Comparison of ENCODE assay signal across 9 cellular contexts in genomic region chr1:156742017-156742416, GRCh38. TPM values are rescaled to one million over a fixed set of nuclear protein-coding genes. Genes with fewer than 3 reads are reported as not detected.
DNase-seq lines count a peak whose midpoint lies in the region; ATAC-seq and TF ChIP-seq lines count a peak whose summit lies in the region.
"Had no signal": no experiment of that assay in that cellular context is flagged by ENCODE, and none has a peak within 500 bp of the region (broad histone marks: within the 10 kb centered on the region; RNA-seq: fewer than 3 reads in every experiment).

No MANE protein-coding gene starts in this region.

- H3K27me3 Mint-ChIP-seq in T-helper 1 cell treated with Interleukin-12 subunit alpha and Interleukin-12 subunit beta and Interleukin-4 antibody, amounts not matched to agents 30 μg/mL and 1 μg/mL, for 36 hours (ENCODE audit: low read depth): no peaks in the 10 kb centered on the region
- H3K27me3 Mint-ChIP-seq in T-cell: no peaks in the 10 kb centered on the region
- no peaks in the 10 kb centered on the region for H3K27me3 Mint-ChIP-seq in stimulated activated naive B cell treated with anti-CD40 and anti-IgM and Interleukin-4, amounts not matched to agents 10 μg/mL and 1 μg/mL and 100 μg/mL, for 72 hours

- H3K4me3 ChIP-seq in left ventricle myocardium inferior: no peak overlapping the region

- peaks cover 55% of the 10 kb centered on the region for H3K4me1 ChIP-seq in left ventricle myocardium inferior

- H3K4me1 Mint-ChIP-seq in T-helper 1 cell treated with Interleukin-12 subunit alpha and Interleukin-12 subunit beta and Interleukin-4 antibody, amounts not matched to agents 30 μg/mL and 1 μg/mL, for 36 hours (ENCODE audit: low read depth): peaks cover 42% of the 10 kb centered on the region
- peaks cover 52 to 56% (median 52%) of the 10 kb centered on the region in 3 donors for H3K4me1 Mint-ChIP-seq in T-cell
- H3K4me1 Mint-ChIP-seq in stimulated activated naive B cell treated with anti-CD40 and anti-IgM and Interleukin-4, amounts not matched to agents 10 μg/mL and 1 μg/mL and 100 μg/mL, for 72 hours: peaks cover 34 to 52% of the 10 kb centered on the region in 2 donors

- H3K27me3 ChIP-seq in left ventricle myocardium inferior (ENCODE audit: low read depth): no peaks in the 10 kb centered on the region

- DNase-seq in T-helper 1 cell (no peak), T-cell (no peak), left ventricle myocardium inferior (no peak), SKM-1 (lab: John Stamatoyannopoulos, UW; ENCODE audit: unreplicated experiment) (no peak), HCEC 1CT (no peak)
- no peak for DNase-seq in stimulated activated naive B cell treated with anti-CD40 and anti-IgM and Interleukin-4, amounts not matched to agents 10 μg/mL and 1 μg/mL and 100 μg/mL, for 72 hours
- DNase-seq: NCI-H1105 had no signal

- H3K27ac Mint-ChIP-seq in T-helper 1 cell treated with Interleukin-12 subunit alpha and Interleukin-12 subunit beta and Interleukin-4 antibody, amounts not matched to agents 30 μg/mL and 1 μg/mL, for 36 hours: peak overlapping the region; percentile 96
- H3K27ac Mint-ChIP-seq in T-cell: peak overlapping the region; percentile 98 to 99
- H3K27ac Mint-ChIP-seq in stimulated activated naive B cell treated with anti-CD40 and anti-IgM and Interleukin-4, amounts not matched to agents 10 μg/mL and 1 μg/mL and 100 μg/mL, for 72 hours: peak overlapping the region; percentile 98

- ATAC-seq in T-cell (replicated peaks in 1 of 4) (no peak), GM18858 (IDR thresholded peaks at IDR 0.05; ENCODE audit: unreplicated experiment) (no peak)
- ATAC-seq in stimulated activated naive B cell treated with anti-CD40 and anti-IgM and Interleukin-4, amounts not matched to agents 10 μg/mL and 1 μg/mL and 100 μg/mL, for 72 hours (replicated peaks): no peak

- H3K27ac ChIP-seq in left ventricle myocardium inferior (replicated peaks): peak overlapping the region; percentile 90

- intact Hi-C loops in left ventricle myocardium inferior (cut with micrococcal nuclease): no loop called here

- no peaks in the 10 kb centered on the region for H3K9me3 ChIP-seq in left ventricle myocardium inferior (replicated peaks)

- H3K36me3 ChIP-seq in left ventricle myocardium inferior: peaks cover 45% of the 10 kb centered on the region

- no peaks in the 10 kb centered on the region for H3K9me3 Mint-ChIP-seq in T-helper 1 cell treated with Interleukin-12 subunit alpha and Interleukin-12 subunit beta and Interleukin-4 antibody, amounts not matched to agents 30 μg/mL and 1 μg/mL, for 36 hours
- H3K9me3 Mint-ChIP-seq in T-cell: peaks cover 0 to 3% (median 0%) of the 10 kb centered on the region in 3 donors
- H3K9me3 Mint-ChIP-seq in stimulated activated naive B cell treated with anti-CD40 and anti-IgM and Interleukin-4, amounts not matched to agents 10 μg/mL and 1 μg/mL and 100 μg/mL, for 72 hours: peaks cover 0 to 2% of the 10 kb centered on the region in 2 donors

- CTCF ChIA-PET in T-cell (lab: Charles Lee): interaction anchor here in 1 of 2 donors (0.5 to 1.9 kb wide), 2 partner anchors 9 to 15 kb away, joined by 6 to 43 read pairs; partner anchors contain the start of genes HDGF, ISG20L2 and METTL25B

- peaks cover 43% of the 10 kb centered on the region for H3K36me3 Mint-ChIP-seq in T-helper 1 cell treated with Interleukin-12 subunit alpha and Interleukin-12 subunit beta and Interleukin-4 antibody, amounts not matched to agents 30 μg/mL and 1 μg/mL, for 36 hours (ENCODE audit: low read depth)
- H3K36me3 Mint-ChIP-seq in T-cell: peaks cover 33% of the 10 kb centered on the region
- H3K36me3 Mint-ChIP-seq in stimulated activated naive B cell treated with anti-CD40 and anti-IgM and Interleukin-4, amounts not matched to agents 10 μg/mL and 1 μg/mL and 100 μg/mL, for 72 hours: peaks cover 53 to 79% of the 10 kb centered on the region in 2 donors

- peak overlapping the region; percentile 96 for H3K4me3 Mint-ChIP-seq in T-helper 1 cell treated with Interleukin-12 subunit alpha and Interleukin-12 subunit beta and Interleukin-4 antibody, amounts not matched to agents 30 μg/mL and 1 μg/mL, for 36 hours
- H3K4me3 Mint-ChIP-seq in T-cell: peak overlapping the region in 2 of 3 donors; percentile 96 to 99
- H3K4me3 Mint-ChIP-seq in stimulated activated naive B cell treated with anti-CD40 and anti-IgM and Interleukin-4, amounts not matched to agents 10 μg/mL and 1 μg/mL and 100 μg/mL, for 72 hours: peak overlapping the region; percentile 94 to 96

- no peak for TF ChIP-seq CTCF in left ventricle myocardium inferior (IDR thresholded peaks at IDR 0.05; ENCODE audit: borderline replicate concordance)

- POLR2A ChIA-PET in T-cell (lab: Charles Lee): interaction anchor here (0.6 kb wide), 2 partner anchors 105 to 149 kb away, joined by 3 to 7 read pairs; no protein-coding TSS in a partner anchor

RNA-seq across cellular contexts. Expression of gene MRPL24, which starts 1.1 kb away (rescaled TPM):
- total RNA-seq in T-cell (10 to 100 TPM; 23.8 to 66.6 (median 52.6) TPM), left ventricle myocardium inferior (92.1 TPM)

RNA-seq across cellular contexts. Expression of gene HDGF, which starts 9.5 kb away (rescaled TPM):
- total RNA-seq in T-cell (100 to 1,000 TPM in 2 of 5 donors, 10 to 100 TPM in 3; 72.9 to 108 (median 90.3) TPM), left ventricle myocardium inferior (145 TPM)

RNA-seq across cellular contexts. Expression of gene ISG20L2, which starts 13.5 kb away (rescaled TPM):
- total RNA-seq in T-cell (10 to 100 TPM; 35.3 to 63.7 (median 44.3) TPM), left ventricle myocardium inferior (11.5 TPM)

RNA-seq across cellular contexts. Expression of gene METTL25B, which starts 13.7 kb away (rescaled TPM):
- total RNA-seq in T-cell (10 to 100 TPM; 13.0 to 36.1 (median 32.3) TPM), left ventricle myocardium inferior (18.1 TPM)

RNA-seq across cellular contexts. Expression of gene PRCC, which starts 25.3 kb away (rescaled TPM):
- total RNA-seq in T-cell: 10 to 100 TPM; 55.3 to 67.7 (median 65.4) TPM
- total RNA-seq in left ventricle myocardium inferior: 36.3 TPM
